1 cellular context compared by ENCODE assay signal in the genomic region with DNA sequence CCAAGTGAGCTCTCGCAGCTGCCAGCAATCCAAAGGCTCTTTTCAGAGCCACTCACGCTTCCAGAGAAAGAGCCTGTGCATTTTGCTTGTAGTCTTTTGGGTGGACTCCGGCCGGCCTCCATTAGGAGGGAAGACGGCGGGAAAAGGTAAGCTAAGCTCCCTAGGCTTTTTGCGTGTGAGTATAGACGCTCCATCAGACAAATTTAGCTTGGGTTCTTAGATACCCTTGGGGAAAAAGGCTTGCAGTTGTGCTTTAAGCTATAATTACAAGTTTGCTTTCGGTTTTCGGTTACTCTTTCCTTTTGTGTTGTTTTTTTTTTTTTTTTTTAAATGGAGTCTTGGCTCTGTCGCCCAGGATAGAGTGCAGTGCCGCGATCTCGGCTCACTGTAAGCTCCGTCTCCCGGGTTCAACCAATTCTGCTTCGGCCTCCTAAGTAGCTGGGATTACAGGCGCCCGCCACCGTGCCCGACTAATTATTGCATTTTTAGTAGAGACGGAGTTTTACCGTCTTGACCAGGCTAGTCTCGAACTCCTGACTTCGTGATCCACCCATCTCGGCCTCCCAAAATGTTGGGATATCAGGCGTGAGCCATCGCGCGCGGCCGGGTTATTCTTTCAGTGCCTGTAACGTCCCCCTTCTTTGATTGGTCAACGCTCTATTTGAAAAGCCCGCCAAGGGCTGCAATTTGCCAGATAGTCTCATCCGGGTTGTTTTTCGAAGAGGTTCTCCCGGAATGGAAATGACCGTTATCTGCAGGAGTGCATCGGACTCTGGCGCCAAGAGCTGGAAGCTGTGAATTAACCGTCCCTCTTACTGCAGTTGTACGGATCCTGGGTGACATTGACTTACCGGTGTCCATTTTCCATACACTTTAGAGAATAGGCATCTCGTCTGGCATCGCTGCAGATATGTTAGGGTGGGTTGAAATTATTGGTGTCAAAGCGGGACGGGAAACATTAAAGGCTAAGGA.
A peak's percentile ranks its signal among the peaks of the same experiment; 100 is the strongest.
TF ChIP-seq lines count a peak whose summit lies in the region.

No MANE protein-coding gene starts in this region.

TF ChIP-seq in HepG2, 621 proteins besides CTCF, POLR2A, EP300 and RAD21 (continued from another document and continues in another):
- TF ChIP-seq SOX6 (IDR thresholded peaks at IDR 0.05) (no peak), SOX6 (CRISPR knock-in tag; IDR thresholded peaks at IDR 0.05) (peak; percentile 23; the same call in 1 of the 2 replicates), ZNF782 (CRISPR knock-in tag; IDR thresholded peaks at IDR 0.05; ENCODE audit: borderline replicate concordance) (no peak), ZNF10 (CRISPR knock-in tag; IDR thresholded peaks at IDR 0.05; ENCODE audit: borderline replicate concordance, low read depth) (no peak), ZNF503 (CRISPR knock-in tag; IDR thresholded peaks at IDR 0.05) (no peak), SMAD1 (CRISPR knock-in tag; IDR thresholded peaks at IDR 0.05; ENCODE audit: borderline replicate concordance, low read depth) (no peak), ZNF749 (CRISPR knock-in tag; IDR thresholded peaks at IDR 0.05; ENCODE audit: borderline replicate concordance) (peak; percentile 85; the same call in 1 of the 2 replicates), PAXIP1 (CRISPR knock-in tag; conservative IDR thresholded peaks at IDR 0.05) (no peak; the same call in 1 of the 2 replicates), ZEB1 (IDR thresholded peaks at IDR 0.05; ENCODE audit: insufficient replicate concordance, low read depth) (peak; percentile 48), RERE (CRISPR knock-in tag; IDR thresholded peaks at IDR 0.05; ENCODE audit: low read depth) (no peak), TEAD3 (CRISPR knock-in tag; optimal IDR thresholded peaks at IDR 0.05; ENCODE audit: borderline replicate concordance) (peak; percentile 64), ZNF12 (CRISPR knock-in tag; IDR thresholded peaks at IDR 0.05) (no peak), ZNF207 (IDR thresholded peaks at IDR 0.05; ENCODE audit: borderline replicate concordance) (no peak), ZNF136 (CRISPR knock-in tag; IDR thresholded peaks at IDR 0.05; ENCODE audit: low read depth) (no peak), ZNF790 (CRISPR knock-in tag; IDR thresholded peaks at IDR 0.05; ENCODE audit: borderline replicate concordance) (no peak), ATAD3A (CRISPR knock-in tag; IDR thresholded peaks at IDR 0.05) (no peak), MXD4 (CRISPR knock-in tag; IDR thresholded peaks at IDR 0.05) (0 out of 2 replicates have a peak, but pooled peaks have one; percentile 30), BORCS8-MEF2B (CRISPR knock-in tag; IDR thresholded peaks at IDR 0.05) (peak; percentile 90), DZIP1 (CRISPR knock-in tag; IDR thresholded peaks at IDR 0.05) (no peak; the same call in 1 of the 2 replicates), GMEB1 (CRISPR knock-in tag; IDR thresholded peaks at IDR 0.05; ENCODE audit: borderline replicate concordance) (peak; percentile 65), PTBP1 (IDR thresholded peaks at IDR 0.05; ENCODE audit: low read depth, low read length, poor library complexity, severe bottlenecking) (no peak), THYN1 (CRISPR knock-in tag; IDR thresholded peaks at IDR 0.05; ENCODE audit: borderline replicate concordance, low read depth) (no peak)
- TF ChIP-seq, protein P1, sequence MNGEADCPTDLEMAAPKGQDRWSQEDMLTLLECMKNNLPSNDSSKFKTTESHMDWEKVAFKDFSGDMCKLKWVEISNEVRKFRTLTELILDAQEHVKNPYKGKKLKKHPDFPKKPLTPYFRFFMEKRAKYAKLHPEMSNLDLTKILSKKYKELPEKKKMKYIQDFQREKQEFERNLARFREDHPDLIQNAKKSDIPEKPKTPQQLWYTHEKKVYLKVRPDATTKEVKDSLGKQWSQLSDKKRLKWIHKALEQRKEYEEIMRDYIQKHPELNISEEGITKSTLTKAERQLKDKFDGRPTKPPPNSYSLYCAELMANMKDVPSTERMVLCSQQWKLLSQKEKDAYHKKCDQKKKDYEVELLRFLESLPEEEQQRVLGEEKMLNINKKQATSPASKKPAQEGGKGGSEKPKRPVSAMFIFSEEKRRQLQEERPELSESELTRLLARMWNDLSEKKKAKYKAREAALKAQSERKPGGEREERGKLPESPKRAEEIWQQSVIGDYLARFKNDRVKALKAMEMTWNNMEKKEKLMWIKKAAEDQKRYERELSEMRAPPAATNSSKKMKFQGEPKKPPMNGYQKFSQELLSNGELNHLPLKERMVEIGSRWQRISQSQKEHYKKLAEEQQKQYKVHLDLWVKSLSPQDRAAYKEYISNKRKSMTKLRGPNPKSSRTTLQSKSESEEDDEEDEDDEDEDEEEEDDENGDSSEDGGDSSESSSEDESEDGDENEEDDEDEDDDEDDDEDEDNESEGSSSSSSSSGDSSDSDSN (CRISPR knock-in tag; IDR thresholded peaks at IDR 0.05), result no peak
- TF ChIP-seq, protein P2, sequence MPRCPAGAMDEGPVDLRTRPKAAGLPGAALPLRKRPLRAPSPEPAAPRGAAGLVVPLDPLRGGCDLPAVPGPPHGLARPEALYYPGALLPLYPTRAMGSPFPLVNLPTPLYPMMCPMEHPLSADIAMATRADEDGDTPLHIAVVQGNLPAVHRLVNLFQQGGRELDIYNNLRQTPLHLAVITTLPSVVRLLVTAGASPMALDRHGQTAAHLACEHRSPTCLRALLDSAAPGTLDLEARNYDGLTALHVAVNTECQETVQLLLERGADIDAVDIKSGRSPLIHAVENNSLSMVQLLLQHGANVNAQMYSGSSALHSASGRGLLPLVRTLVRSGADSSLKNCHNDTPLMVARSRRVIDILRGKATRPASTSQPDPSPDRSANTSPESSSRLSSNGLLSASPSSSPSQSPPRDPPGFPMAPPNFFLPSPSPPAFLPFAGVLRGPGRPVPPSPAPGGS (CRISPR knock-in tag; IDR thresholded peaks at IDR 0.05), result no peak; the same call in 1 of the 2 replicates
- TF ChIP-seq, protein P3, sequence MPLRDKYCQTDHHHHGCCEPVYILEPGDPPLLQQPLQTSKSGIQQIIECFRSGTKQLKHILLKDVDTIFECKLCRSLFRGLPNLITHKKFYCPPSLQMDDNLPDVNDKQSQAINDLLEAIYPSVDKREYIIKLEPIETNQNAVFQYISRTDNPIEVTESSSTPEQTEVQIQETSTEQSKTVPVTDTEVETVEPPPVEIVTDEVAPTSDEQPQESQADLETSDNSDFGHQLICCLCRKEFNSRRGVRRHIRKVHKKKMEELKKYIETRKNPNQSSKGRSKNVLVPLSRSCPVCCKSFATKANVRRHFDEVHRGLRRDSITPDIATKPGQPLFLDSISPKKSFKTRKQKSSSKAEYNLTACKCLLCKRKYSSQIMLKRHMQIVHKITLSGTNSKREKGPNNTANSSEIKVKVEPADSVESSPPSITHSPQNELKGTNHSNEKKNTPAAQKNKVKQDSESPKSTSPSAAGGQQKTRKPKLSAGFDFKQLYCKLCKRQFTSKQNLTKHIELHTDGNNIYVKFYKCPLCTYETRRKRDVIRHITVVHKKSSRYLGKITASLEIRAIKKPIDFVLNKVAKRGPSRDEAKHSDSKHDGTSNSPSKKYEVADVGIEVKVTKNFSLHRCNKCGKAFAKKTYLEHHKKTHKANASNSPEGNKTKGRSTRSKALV (CRISPR knock-in tag; IDR thresholded peaks at IDR 0.05), result peak; percentile 17
